In genomic region chr10:3464760-3465405, GRCh38 we compare ENCODE assay signal across 1 cellular context.
TF ChIP-seq lines count a peak whose summit lies in the region.

No MANE protein-coding gene starts in this region.

TF ChIP-seq in GM23338, 12 proteins besides CTCF, POLR2A, EP300 and RAD21 (continued from another document):
- no peak for TF ChIP-seq ZNF462 (CRISPR knock-in tag; IDR thresholded peaks at IDR 0.05)
- TF ChIP-seq CREB1 (CRISPR knock-in tag; IDR thresholded peaks at IDR 0.05; ENCODE audit: low read depth), result no peak
- TF ChIP-seq ZNF331 (CRISPR knock-in tag; IDR thresholded peaks at IDR 0.05; ENCODE audit: low read depth), result no peak
